Comparison of ENCODE assay signal across 1 cellular context in genomic region chrX:135185795-135186443, GRCh38.
TF ChIP-seq lines count a peak whose summit lies in the region.

No MANE protein-coding gene starts in this region.

TF ChIP-seq in GM23338, 12 proteins besides CTCF, POLR2A, EP300 and RAD21 (continued from another document):
- TF ChIP-seq ETS1 (IDR thresholded peaks at IDR 0.05), result no peak
- TF ChIP-seq STAT1 (IDR thresholded peaks at IDR 0.05; ENCODE audit: unreplicated experiment), result no peak
- no peak for TF ChIP-seq EZH2phosphoT487 (IDR thresholded peaks at IDR 0.05; ENCODE audit: unreplicated experiment)
